11 cellular contexts compared by ENCODE assay signal in genomic region chr3:181919375-181919774, GRCh38.
"Had no signal": no experiment of that assay in that cellular context is flagged by ENCODE, and none has a peak within 500 bp of the region (broad histone marks: within the 10 kb centered on the region; RNA-seq: fewer than 3 reads in every experiment).

No MANE protein-coding gene starts in this region.

- H3K27me3 ChIP-seq: suprapubic skin had no signal

- DNase-seq: activated CD4-positive, alpha-beta memory T cell treated with anti-CD3 and anti-CD28 coated beads for 36 hours; activated naive CD4-positive, alpha-beta T cell treated with Interleukin-2 at 50 U/mL for 16 hours; hippocampal formation; kidney glomerular epithelial cell; stimulated activated CD4-positive, alpha-beta T cell treated with anti-CD3 and anti-CD28 coated beads, Interleukin-2, amount 100 ng/mL, for 48 hours; stimulated activated naive CD4-positive, alpha-beta T cell treated with Interleukin-2 at 50 U/mL for 16 hours; T1000 had no signal

- H3K36me3 ChIP-seq: suprapubic skin had no signal

- FAIRE-seq: astrocyte, colon had no signal

- H3K9me3 ChIP-seq: suprapubic skin had no signal

- H3K27ac ChIP-seq: suprapubic skin, VCaP had no signal

- H3K4me3 ChIP-seq: suprapubic skin had no signal
